8 cellular contexts compared by ENCODE assay signal in genomic region chr14:23121401-23121800, GRCh38. TPM values are rescaled to one million over a fixed set of nuclear protein-coding genes. Genes with fewer than 3 reads are reported as not detected.
DNase-seq lines count a peak whose midpoint lies in the region; ATAC-seq and TF ChIP-seq lines count a peak whose summit lies in the region.

No MANE protein-coding gene starts in this region.

- H3K36me3 ChIP-seq in HUES48 (ENCODE audit: control insufficient read depth, insufficient read depth, low read length) = no peaks in the 10 kb centered on the region

- no peak overlapping the region for H3K9ac ChIP-seq in HUES48 (ENCODE audit: low read depth, low read length)

- intact Hi-C loops in dendritic cell treated with granulocyte-macrophage colony-stimulating factor and Interleukin-4, amounts not matched to agents 40 ng/mL and 50 ng/mL, for 4 days (cut with micrococcal nuclease) = loop anchor here (1.0 to 2.0 kb wide), 3 partner anchors 33 to 173 kb away; no protein-coding TSS in a partner anchor

- H3K27me3 Mint-ChIP-seq in dendritic cell treated with granulocyte-macrophage colony-stimulating factor and Interleukin-4, amounts not matched to agents 40 ng/mL and 50 ng/mL, for 4 days = peaks cover 3% of the 10 kb centered on the region
- peaks cover 0 to 3% of the 10 kb centered on the region in 2 donors for H3K27me3 Mint-ChIP-seq in natural killer cell treated with Interleukin-12 subunit alpha and Interleukin-12 subunit beta and Interleukin-15 and Interleukin-18, amount 100 ng/mL, for 72 hours

- H3K4me1 ChIP-seq in HUES48 (ENCODE audit: control insufficient read depth, insufficient read depth, low read length) = peaks cover 36% of the 10 kb centered on the region

- TF ChIP-seq CTCF in GM12864 (IDR thresholded peaks at IDR 0.05; ENCODE audit: low read depth, low read length, missing control alignments) = no peak

- no peaks in the 10 kb centered on the region for H3K9me3 Mint-ChIP-seq in dendritic cell treated with granulocyte-macrophage colony-stimulating factor and Interleukin-4, amounts not matched to agents 40 ng/mL and 50 ng/mL, for 4 days
- H3K9me3 Mint-ChIP-seq in natural killer cell treated with Interleukin-12 subunit alpha and Interleukin-12 subunit beta and Interleukin-15 and Interleukin-18, amount 100 ng/mL, for 72 hours = no peaks in the 10 kb centered on the region

- H3K4me1 Mint-ChIP-seq in dendritic cell treated with granulocyte-macrophage colony-stimulating factor and Interleukin-4, amounts not matched to agents 40 ng/mL and 50 ng/mL, for 4 days (ENCODE audit: low read depth) = peaks cover 79% of the 10 kb centered on the region
- H3K4me1 Mint-ChIP-seq in natural killer cell treated with Interleukin-12 subunit alpha and Interleukin-12 subunit beta and Interleukin-15 and Interleukin-18, amount 100 ng/mL, for 72 hours (ENCODE audit: low read depth in 2 of 2) = peaks cover 12 to 15% of the 10 kb centered on the region in 2 donors

- H3K27me3 ChIP-seq in HUES48 (ENCODE audit: control insufficient read depth, insufficient read depth, low read length) = no peaks in the 10 kb centered on the region

- DNase-seq in GM12864 (ENCODE audit: low read depth) (peak; percentile 13), NCI-H524 (lab: John Stamatoyannopoulos, UW) (no peak), NCI-H345 treated with DMSO at 0.1 percent for 48 hours (lab: John Stamatoyannopoulos, UW; ENCODE audit: unreplicated experiment) (no peak)
- DNase-seq in natural killer cell treated with Interleukin-12 subunit alpha and Interleukin-12 subunit beta and Interleukin-15 and Interleukin-18, amount 100 ng/mL, for 72 hours (ENCODE audit: low spot score) = peak; percentile 53
- no peak for DNase-seq in stimulated activated naive CD4-positive, alpha-beta T cell treated with Interleukin-2 at 50 U/mL for 16 hours (lab: John Stamatoyannopoulos, UW)
- no peak for DNase-seq in activated CD4-positive, CD25-positive, alpha-beta regulatory T cell (lab: John Stamatoyannopoulos, UW)

- ATAC-seq in natural killer cell treated with Interleukin-12 subunit alpha and Interleukin-12 subunit beta and Interleukin-15 and Interleukin-18, amount 100 ng/mL, for 72 hours = peak in 1 of 2 donors; percentile 61

- peak overlapping the region; percentile 22 for H3K27ac ChIP-seq in HUES48 (ENCODE audit: low read depth, low read length)

- no peaks in the 10 kb centered on the region for H3K9me3 ChIP-seq in HUES48 (ENCODE audit: control insufficient read depth, insufficient read depth, low read length)

- peaks cover 19% of the 10 kb centered on the region for H3K36me3 Mint-ChIP-seq in dendritic cell treated with granulocyte-macrophage colony-stimulating factor and Interleukin-4, amounts not matched to agents 40 ng/mL and 50 ng/mL, for 4 days (ENCODE audit: low read depth)
- H3K36me3 Mint-ChIP-seq in natural killer cell treated with Interleukin-12 subunit alpha and Interleukin-12 subunit beta and Interleukin-15 and Interleukin-18, amount 100 ng/mL, for 72 hours = no peaks in the 10 kb centered on the region

- H3K4me3 Mint-ChIP-seq in dendritic cell treated with granulocyte-macrophage colony-stimulating factor and Interleukin-4, amounts not matched to agents 40 ng/mL and 50 ng/mL, for 4 days = no peak overlapping the region
- peak overlapping the region; percentile 60 for H3K4me3 Mint-ChIP-seq in natural killer cell treated with Interleukin-12 subunit alpha and Interleukin-12 subunit beta and Interleukin-15 and Interleukin-18, amount 100 ng/mL, for 72 hours

- peak overlapping the region; percentile 83 for H3K27ac Mint-ChIP-seq in dendritic cell treated with granulocyte-macrophage colony-stimulating factor and Interleukin-4, amounts not matched to agents 40 ng/mL and 50 ng/mL, for 4 days
- H3K27ac Mint-ChIP-seq in natural killer cell treated with Interleukin-12 subunit alpha and Interleukin-12 subunit beta and Interleukin-15 and Interleukin-18, amount 100 ng/mL, for 72 hours = peak overlapping the region; percentile 22 to 67

- H3K4me3 ChIP-seq in GM12864 (ENCODE audit: low read depth, low read length) (no peak overlapping the region), HUES48 (ENCODE audit: low read depth, low read length) (no peak overlapping the region)

RNA-seq across cellular contexts. Expression of gene CEBPE, which starts 2.3 kb away (rescaled TPM):
- not detected for total RNA-seq in natural killer cell treated with Interleukin-12 subunit alpha and Interleukin-12 subunit beta and Interleukin-15 and Interleukin-18, amount 100 ng/mL, for 72 hours

RNA-seq across cellular contexts. Expression of gene CIROP, which starts 16.6 kb away (rescaled TPM):
- not detected for total RNA-seq in natural killer cell treated with Interleukin-12 subunit alpha and Interleukin-12 subunit beta and Interleukin-15 and Interleukin-18, amount 100 ng/mL, for 72 hours

RNA-seq across cellular contexts. Expression of gene C14orf119, which starts 26.1 kb away (rescaled TPM):
- 10 to 100 TPM; 41.2 to 55.2 TPM for total RNA-seq in natural killer cell treated with Interleukin-12 subunit alpha and Interleukin-12 subunit beta and Interleukin-15 and Interleukin-18, amount 100 ng/mL, for 72 hours

RNA-seq across cellular contexts. Expression of gene ACIN1, which starts 26.5 kb away (rescaled TPM):
- 100 to 1,000 TPM; 186 to 250 TPM for total RNA-seq in natural killer cell treated with Interleukin-12 subunit alpha and Interleukin-12 subunit beta and Interleukin-15 and Interleukin-18, amount 100 ng/mL, for 72 hours

Comparison
In these comparisons a context has a peak if more than half of its experiments do, and no peak if none do; other contexts are left out.
1. DNase-seq: peak in GM12864 (single experiment) and natural killer cell treated with Interleukin-12 subunit alpha and Interleukin-12 subunit beta and Interleukin-15 and Interleukin-18, amount 100 ng/mL, for 72 hours (single experiment); none in NCI-H524 (0 of 2), NCI-H345 treated with DMSO at 0.1 percent for 48 hours (single experiment), stimulated activated naive CD4-positive, alpha-beta T cell treated with Interleukin-2 at 50 U/mL for 16 hours (single experiment) and activated CD4-positive, CD25-positive, alpha-beta regulatory T cell (0 of 4).